Comparison of ENCODE assay signal across 8 cellular contexts in genomic region chr20:25696384-25697131, GRCh38. TPM values are rescaled to one million over a fixed set of nuclear protein-coding genes. Genes with fewer than 3 reads are reported as not detected.
DNase-seq lines count a peak whose midpoint lies in the region; ATAC-seq and TF ChIP-seq lines count a peak whose summit lies in the region.

TSS of gene ZNF337 (minus strand) at chr20:25696853. CDS start at chr20:25686417, 10,436 bp downstream.

- peaks cover 30% of the 10 kb centered on the region for H3K4me1 Mint-ChIP-seq in activated naive CD8-positive, alpha-beta T cell treated with anti-CD3 and anti-CD28 coated beads, Interleukin-2, amount 10 ng/mL, durations not matched to agents 7 days and 5 days

- ATAC-seq in HG02678 (IDR thresholded peaks at IDR 0.05; ENCODE audit: unreplicated experiment) (peak; percentile 96), Right ventricle myocardium inferior (peak; percentile 100)
- ATAC-seq in activated naive CD8-positive, alpha-beta T cell treated with anti-CD3 and anti-CD28 coated beads, Interleukin-2, amount 10 ng/mL, durations not matched to agents 7 days and 5 days (ENCODE audit: low read depth): peak; percentile 97

- peak; percentile 97 for DNase-seq in GM12865 (ENCODE audit: low read depth)
- peak; percentile 90 for DNase-seq in NCI-H128 (lab: John Stamatoyannopoulos, UW; ENCODE audit: unreplicated experiment)
- DNase-seq in activated naive CD8-positive, alpha-beta T cell treated with anti-CD3 and anti-CD28 coated beads, Interleukin-2, amount 10 ng/mL, durations not matched to agents 7 days and 5 days: peak; percentile 95
- peak; percentile 97 for DNase-seq in Right ventricle myocardium inferior (ENCODE audit: missing footprints)
- peak; percentile 91 to 96 (median 94) for DNase-seq in ovary
- DNase-seq in thyroid gland: peak; percentile 97

- 0 out of 2 replicates have a peak, but pooled peaks cover 10% of the 10 kb centered on the region for H3K9me3 ChIP-seq in SU-DHL-6 (ENCODE audit: insufficient read depth, low read length)
- no peaks in the 10 kb centered on the region for H3K9me3 ChIP-seq in ovary
- H3K9me3 ChIP-seq in thyroid gland: no peaks in the 10 kb centered on the region

- H3K36me3 Mint-ChIP-seq in activated naive CD8-positive, alpha-beta T cell treated with anti-CD3 and anti-CD28 coated beads, Interleukin-2, amount 10 ng/mL, durations not matched to agents 7 days and 5 days: peaks cover 31% of the 10 kb centered on the region

- H3K9me2 ChIP-seq in SU-DHL-6 (replicated peaks; ENCODE audit: insufficient read depth, low read length): no peaks in the 10 kb centered on the region

- WGBS in ovary, 3 donors: 0 to 1% (median 0%) methylated on average over 73 to 81 of the region's 81 CpGs
- WGBS in thyroid gland, 2 donors: 0 to 2% methylated on average over 9 to 37 of the region's 81 CpGs

- peak within 1 kb of the TSS; percentile 80 for H3K9ac ChIP-seq in SU-DHL-6 (ENCODE audit: low read length)

- H2AFZ ChIP-seq in SU-DHL-6 (ENCODE audit: low read depth, low read length, severe bottlenecking): peak within 1 kb of the TSS; percentile 43

- H3K27ac Mint-ChIP-seq in activated naive CD8-positive, alpha-beta T cell treated with anti-CD3 and anti-CD28 coated beads, Interleukin-2, amount 10 ng/mL, durations not matched to agents 7 days and 5 days: peak within 1 kb of the TSS; percentile 85

- H3K36me3 ChIP-seq in SU-DHL-6 (ENCODE audit: low read length): peaks cover 10% of the 10 kb centered on the region
- H3K36me3 ChIP-seq in ovary: no peaks in the 10 kb centered on the region
- H3K36me3 ChIP-seq in thyroid gland: no peaks in the 10 kb centered on the region

- H3K27ac ChIP-seq in SU-DHL-6 (ENCODE audit: low read depth, low read length) (peak within 1 kb of the TSS; percentile 38; the same call in 1 of the 2 replicates), ovary (peak within 1 kb of the TSS; percentile 85 to 94), thyroid gland (peak within 1 kb of the TSS; percentile 78 to 94 (median 94))

- 0 out of 2 replicates have a peak, but pooled peaks cover 2% of the 10 kb centered on the region for H3F3A ChIP-seq in SU-DHL-6 (ENCODE audit: insufficient read depth)

- no peaks in the 10 kb centered on the region for H3K4me1 ChIP-seq in ovary (ENCODE audit: insufficient read depth)
- peaks cover 6 to 14% of the 10 kb centered on the region in 2 donors for H3K4me1 ChIP-seq in thyroid gland

- peaks cover 8% of the 10 kb centered on the region for H3K9me3 Mint-ChIP-seq in activated naive CD8-positive, alpha-beta T cell treated with anti-CD3 and anti-CD28 coated beads, Interleukin-2, amount 10 ng/mL, durations not matched to agents 7 days and 5 days

- H3K79me2 ChIP-seq in SU-DHL-6 (ENCODE audit: insufficient read depth, low read length): peaks cover 3% of the 10 kb centered on the region; the same call in 1 of the 2 replicates

- H3K4me3 Mint-ChIP-seq in activated naive CD8-positive, alpha-beta T cell treated with anti-CD3 and anti-CD28 coated beads, Interleukin-2, amount 10 ng/mL, durations not matched to agents 7 days and 5 days: peak within 1 kb of the TSS; percentile 93

- H3K4me2 ChIP-seq in SU-DHL-6 (ENCODE audit: low read depth, low read length, poor library complexity, severe bottlenecking): peak within 1 kb of the TSS; percentile 62

- POLR2A ChIA-PET in activated naive CD8-positive, alpha-beta T cell treated with anti-CD3 and anti-CD28 coated beads, Interleukin-2, amount 10 ng/mL, durations not matched to agents 7 days and 5 days (lab: Charles Lee): no interaction called here

- TF ChIP-seq POLR2A in ovary (IDR thresholded peaks at IDR 0.05) (peak; percentile 85), thyroid gland (IDR thresholded peaks at IDR 0.05) (peak; percentile 8 to 80)

- H4K20me1 ChIP-seq in SU-DHL-6 (ENCODE audit: low read depth, low read length): no peaks in the 10 kb centered on the region

- H3K27me3 ChIP-seq in SU-DHL-6 (ENCODE audit: low read length) (no peaks in the 10 kb centered on the region), ovary (no peaks in the 10 kb centered on the region), thyroid gland (no peaks in the 10 kb centered on the region)

- intact Hi-C loops in Right ventricle myocardium inferior (cut with DNase I) (loop anchor here (5.0 kb wide), 3 partner anchors 56 to 291 kb away; no protein-coding TSS in a partner anchor), ovary (cut with DNase I) (loop anchor here in 2 of 4 donors (10.0 kb wide), 2 partner anchors 72 to 192 kb away; partner anchors contain the start of gene NANP (in 1 of the 2)), thyroid gland (cut with DNase I) (no loop called here)

- peak within 1 kb of the TSS; percentile 85 for H3K4me3 ChIP-seq in GM12865 (ENCODE audit: low read depth, low read length)
- H3K4me3 ChIP-seq in SU-DHL-6 (ENCODE audit: insufficient read depth, low read length, poor library complexity, severe bottlenecking): peak within 1 kb of the TSS; percentile 70
- peak within 1 kb of the TSS; percentile 54 for H3K4me3 ChIP-seq in ovary
- peak within 1 kb of the TSS; percentile 64 to 91 (median 71) for H3K4me3 ChIP-seq in thyroid gland (replicated peaks in 1 of 3)

- TF ChIP-seq CTCF in GM12865 (IDR thresholded peaks at IDR 0.05; ENCODE audit: insufficient read depth, low read depth, low read length, missing control alignments): peak; percentile 6
- TF ChIP-seq CTCF in SU-DHL-6 (IDR thresholded peaks at IDR 0.05; ENCODE audit: insufficient read depth, low read length, poor library complexity, severe bottlenecking): no peak
- TF ChIP-seq CTCF in ovary (IDR thresholded peaks at IDR 0.05): peak in 2 of 3 donors; percentile 20 to 39
- peak in 1 of 6 experiments; percentile 16 for TF ChIP-seq CTCF in thyroid gland (IDR thresholded peaks at IDR 0.05)

- TF ChIP-seq EP300 in ovary (IDR thresholded peaks at IDR 0.05): no peak

- no peaks in the 10 kb centered on the region for H3K27me3 Mint-ChIP-seq in activated naive CD8-positive, alpha-beta T cell treated with anti-CD3 and anti-CD28 coated beads, Interleukin-2, amount 10 ng/mL, durations not matched to agents 7 days and 5 days

RNA-seq across cellular contexts. Expression of gene ZNF337, which starts in this region (rescaled TPM):
- 10 to 100 TPM; 25.3 to 26.6 TPM for total RNA-seq in activated naive CD8-positive, alpha-beta T cell treated with anti-CD3 and anti-CD28 coated beads, Interleukin-2, amount 10 ng/mL, durations not matched to agents 7 days and 5 days
- total RNA-seq in Right ventricle myocardium inferior (7.0 TPM), ovary (10 to 100 TPM; 16.5 to 29.5 (median 23.0) TPM), thyroid gland (10 to 100 TPM; 17.3 to 21.2 (median 18.7) TPM)
- polyA plus RNA-seq in ovary: 10 to 100 TPM; 16.7 to 25.5 TPM

Comparison
In these comparisons a context has a peak if more than half of its experiments do, and no peak if none do; other contexts are left out.
1. Peak in every context shown above with its lines: DNase-seq, ATAC-seq, H3K4me3 ChIP-seq and H3K27ac ChIP-seq.
2. H3K27ac ChIP-seq: peak in every context shown above with its lines; median percentile 94 in thyroid gland; 90 in ovary; 38 in SU-DHL-6.